In genomic region chr12:42473130-42473529, GRCh38 we compare ENCODE assay signal across 13 cellular contexts.
A peak's percentile ranks its signal among the peaks of the same experiment; 100 is the strongest.
DNase-seq lines count a peak whose midpoint lies in the region; ATAC-seq and TF ChIP-seq lines count a peak whose summit lies in the region.
"Had no signal": no experiment of that assay in that cellular context is flagged by ENCODE, and none has a peak within 500 bp of the region (broad histone marks: within the 10 kb centered on the region; RNA-seq: fewer than 3 reads in every experiment).

No MANE protein-coding gene starts in this region.

- CTCF ChIA-PET in CD4-positive, alpha-beta T cell (lab: Charles Lee): no interaction called here

- peaks cover 77% of the 10 kb centered on the region for H3K79me2 ChIP-seq in GM23338 (replicated peaks; ENCODE audit: insufficient read depth)

- TF ChIP-seq CTCF in GM23338 (conservative IDR thresholded peaks at IDR 0.05; ENCODE audit: low read depth in 2 of 2) (no peak), osteocyte (IDR thresholded peaks at IDR 0.05) (no peak)
- TF ChIP-seq CTCF in CD4-positive, alpha-beta T cell (IDR thresholded peaks at IDR 0.05): no peak

- H3K9me3 Mint-ChIP-seq in GM23338 (no peaks in the 10 kb centered on the region; the same call in 2 of the 3 replicates), osteocyte (ENCODE audit: unreplicated experiment) (no peaks in the 10 kb centered on the region)
- no peaks in the 10 kb centered on the region for H3K9me3 Mint-ChIP-seq in CD4-positive, alpha-beta T cell
- H3K9me3 Mint-ChIP-seq: activated naive CD8-positive, alpha-beta T cell treated with anti-CD3 and anti-CD28 coated beads for 36 hours; natural killer cell treated with Interleukin-12 subunit alpha and Interleukin-12 subunit beta and Interleukin-15 and Interleukin-18, amount 100 ng/mL, for 72 hours had no signal

- intact Hi-C loops in CD4-positive, alpha-beta T cell (cut with DNase I, micrococcal nuclease): no loop called here

- peak overlapping the region; percentile 13 for H3K9ac ChIP-seq in skeletal muscle satellite cell (ENCODE audit: low read depth, low read length)
- H3K9ac ChIP-seq: SK-N-SH had no signal

- no peaks in the 10 kb centered on the region for H3F3A ChIP-seq in GM23338 (replicated peaks; ENCODE audit: low read depth)

- no peaks in the 10 kb centered on the region for H3K9me2 ChIP-seq in GM23338 (ENCODE audit: insufficient read depth)
- H3K9me2 ChIP-seq: SK-N-SH had no signal

- DNase-seq in GM23338 (ENCODE audit: low spot score): no peak
- DNase-seq in amniotic epithelial cell (ENCODE audit: low read depth): peak; percentile 58
- peak; percentile 39 for DNase-seq in fibroblast of the conjunctiva (ENCODE audit: low read depth)
- no peak for DNase-seq in CD4-positive, alpha-beta T cell
- DNase-seq in islet precursor cell: no peak
- DNase-seq in osteocyte (ENCODE audit: extremely low spot score, unreplicated experiment): no peak
- DNase-seq: activated naive CD8-positive, alpha-beta T cell treated with anti-CD3 and anti-CD28 coated beads for 36 hours; NCI-H187 treated with DMSO at 0.1 percent for 48 hours; sigmoid colon; SK-N-SH had no signal

- H3K4me3 ChIP-seq in GM23338: no peak overlapping the region
- H3K4me3 ChIP-seq in skeletal muscle satellite cell (ENCODE audit: low read length): no peak overlapping the region
- H3K4me3 ChIP-seq: coronary artery, sigmoid colon had no signal

- no peaks in the 10 kb centered on the region for H3K9me3 ChIP-seq in skeletal muscle satellite cell (replicated peaks; ENCODE audit: low read length)
- no peaks in the 10 kb centered on the region for H3K9me3 ChIP-seq in CD4-positive, alpha-beta T cell (ENCODE audit: control insufficient read depth, low read length)
- H3K9me3 ChIP-seq: sigmoid colon, SK-N-SH had no signal

- 0 out of 2 replicates have a peak overlapping the region, but pooled peaks have one; percentile 42 for H3K4me2 ChIP-seq in GM23338
- H3K4me2 ChIP-seq in skeletal muscle satellite cell (ENCODE audit: low read length): no peak overlapping the region
- H3K4me2 ChIP-seq: SK-N-SH had no signal

- H3K27ac Mint-ChIP-seq in GM23338 (no peak overlapping the region), osteocyte (ENCODE audit: unreplicated experiment) (no peak overlapping the region)
- no peak overlapping the region for H3K27ac Mint-ChIP-seq in CD4-positive, alpha-beta T cell
- H3K27ac Mint-ChIP-seq: activated naive CD8-positive, alpha-beta T cell treated with anti-CD3 and anti-CD28 coated beads for 36 hours; natural killer cell treated with Interleukin-12 subunit alpha and Interleukin-12 subunit beta and Interleukin-15 and Interleukin-18, amount 100 ng/mL, for 72 hours had no signal

- H3K27me3 ChIP-seq in GM23338 (ENCODE audit: insufficient read depth) (no peaks in the 10 kb centered on the region), skeletal muscle satellite cell (ENCODE audit: control insufficient read depth, insufficient read depth, low read length) (no peaks in the 10 kb centered on the region)
- peaks cover 3% of the 10 kb centered on the region for H3K27me3 ChIP-seq in CD4-positive, alpha-beta T cell (ENCODE audit: control insufficient read depth, insufficient read depth, low read length)
- H3K27me3 ChIP-seq: sigmoid colon had no signal

- H3K4me3 Mint-ChIP-seq in GM23338 (no peak overlapping the region), osteocyte (ENCODE audit: unreplicated experiment) (no peak overlapping the region)
- H3K4me3 Mint-ChIP-seq in CD4-positive, alpha-beta T cell: no peak overlapping the region
- H3K4me3 Mint-ChIP-seq: activated naive CD8-positive, alpha-beta T cell treated with anti-CD3 and anti-CD28 coated beads for 36 hours; natural killer cell treated with Interleukin-12 subunit alpha and Interleukin-12 subunit beta and Interleukin-15 and Interleukin-18, amount 100 ng/mL, for 72 hours had no signal

- H3K4me1 Mint-ChIP-seq in GM23338 (peaks cover 56% of the 10 kb centered on the region), osteocyte (ENCODE audit: unreplicated experiment) (peaks cover 34% of the 10 kb centered on the region)
- peaks cover 21% of the 10 kb centered on the region for H3K4me1 Mint-ChIP-seq in CD4-positive, alpha-beta T cell (ENCODE audit: low read depth)

- H4K20me1 ChIP-seq in GM23338 (replicated peaks; ENCODE audit: insufficient read depth): peaks cover 22% of the 10 kb centered on the region

- POLR2A ChIA-PET in CD4-positive, alpha-beta T cell (lab: Charles Lee): no interaction called here

- H3K27me3 Mint-ChIP-seq in GM23338 (ENCODE audit: insufficient read depth, low read depth, poor library complexity) (peaks cover 7% of the 10 kb centered on the region), osteocyte (ENCODE audit: unreplicated experiment) (peaks cover 2% of the 10 kb centered on the region)
- H3K27me3 Mint-ChIP-seq in CD4-positive, alpha-beta T cell: peaks cover 62% of the 10 kb centered on the region

- peaks cover 59% of the 10 kb centered on the region for H3K36me3 Mint-ChIP-seq in GM23338 (ENCODE audit: low read depth)
- H3K36me3 Mint-ChIP-seq in CD4-positive, alpha-beta T cell (ENCODE audit: low read depth): no peaks in the 10 kb centered on the region
- H3K36me3 Mint-ChIP-seq in osteocyte (ENCODE audit: unreplicated experiment): peaks cover 34% of the 10 kb centered on the region
- H3K36me3 Mint-ChIP-seq: activated naive CD8-positive, alpha-beta T cell treated with anti-CD3 and anti-CD28 coated beads for 36 hours; natural killer cell treated with Interleukin-12 subunit alpha and Interleukin-12 subunit beta and Interleukin-15 and Interleukin-18, amount 100 ng/mL, for 72 hours had no signal

- H3K36me3 ChIP-seq in GM23338 (ENCODE audit: insufficient read depth) (peaks cover 16% of the 10 kb centered on the region; the same call in 1 of the 2 replicates), skeletal muscle satellite cell (ENCODE audit: insufficient read depth, low read length) (peaks cover 14% of the 10 kb centered on the region)

- H3K4me1 ChIP-seq in GM23338 (ENCODE audit: insufficient read depth): peaks cover 52% of the 10 kb centered on the region
- peaks cover 18% of the 10 kb centered on the region for H3K4me1 ChIP-seq in skeletal muscle satellite cell (ENCODE audit: control insufficient read depth, insufficient read depth, low read length)

- no peak for ATAC-seq in GM23338
- ATAC-seq in CD4-positive, alpha-beta T cell (ENCODE audit: poor library complexity): no peak
- ATAC-seq: natural killer cell treated with Interleukin-12 subunit alpha and Interleukin-12 subunit beta and Interleukin-15 and Interleukin-18, amount 100 ng/mL, for 72 hours had no signal

- H3K27ac ChIP-seq in GM23338 (ENCODE audit: low read depth): no peak overlapping the region
- no peak overlapping the region for H3K27ac ChIP-seq in CD4-positive, alpha-beta T cell (ENCODE audit: low read depth, low read length)
- H3K27ac ChIP-seq: coronary artery, sigmoid colon had no signal

- H2AFZ ChIP-seq in GM23338: no peak overlapping the region

TF ChIP-seq in GM23338, 12 proteins besides CTCF, POLR2A, EP300 and RAD21:
- TF ChIP-seq CREB1 (CRISPR knock-in tag; IDR thresholded peaks at IDR 0.05; ENCODE audit: low read depth) (no peak), REST (IDR thresholded peaks at IDR 0.05; ENCODE audit: unreplicated experiment) (no peak), ETS1 (IDR thresholded peaks at IDR 0.05) (no peak), EZH2phosphoT487 (IDR thresholded peaks at IDR 0.05; ENCODE audit: unreplicated experiment) (no peak), NANOG (IDR thresholded peaks at IDR 0.05; ENCODE audit: borderline replicate concordance) (no peak)

Comparison
In these comparisons a context has a peak if more than half of its experiments do, and no peak if none do; other contexts are left out.
1. DNase-seq: peak in amniotic epithelial cell (single experiment) and fibroblast of the conjunctiva (single experiment); none in GM23338 (single experiment), CD4-positive, alpha-beta T cell (0 of 10), islet precursor cell (single experiment) and osteocyte (single experiment).